12 cellular contexts compared by ENCODE assay signal in the genomic region with DNA sequence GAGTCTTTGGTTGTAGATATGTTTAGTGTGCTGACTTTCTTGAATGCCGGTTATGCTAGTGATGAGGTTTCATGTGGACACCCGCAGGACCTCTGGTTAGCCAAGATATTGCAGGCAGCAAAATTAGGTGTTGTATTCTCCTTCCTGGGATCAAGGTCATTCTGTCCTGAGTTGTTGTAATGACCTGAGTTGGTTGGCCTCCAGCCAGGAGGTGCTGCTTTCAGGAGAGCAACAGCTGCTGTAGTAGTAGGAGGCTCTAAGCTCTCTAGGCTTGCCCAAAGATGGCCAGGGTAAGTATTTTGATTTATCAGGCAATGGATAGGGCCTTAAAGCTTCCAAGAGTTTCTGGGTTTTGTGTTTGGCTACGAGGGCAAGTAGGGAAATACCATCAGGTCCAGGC. TPM values are rescaled to one million over a fixed set of nuclear protein-coding genes. Genes with fewer than 3 reads are reported as not detected.
"Had no signal": no experiment of that assay in that cellular context is flagged by ENCODE, and none has a peak within 500 bp of the region (broad histone marks: within the 10 kb centered on the region; RNA-seq: fewer than 3 reads in every experiment).

No MANE protein-coding gene starts in this region.

- H3K9me3 Mint-ChIP-seq: dendritic cell treated with granulocyte-macrophage colony-stimulating factor and Interleukin-4, amounts not matched to agents 40 ng/mL and 50 ng/mL, for 4 days; immature natural killer cell; natural killer cell had no signal

- DNase-seq: effector memory CD8-positive, alpha-beta T cell; foreskin keratinocyte; immature natural killer cell; left lung; natural killer cell; ovary; right cardiac atrium; stimulated activated CD4-positive, alpha-beta T cell treated with anti-CD3 and anti-CD28 coated beads, Interleukin-2, amount 100 ng/mL, for 48 hours; stimulated activated naive CD8-positive, alpha-beta T cell treated with anti-CD3 and anti-CD28 coated beads, Interleukin-15, Interleukin-2, amounts not matched to agents 100 U/mL and 50 U/mL, for 24 hours had no signal

- H3K4me3 Mint-ChIP-seq: dendritic cell treated with granulocyte-macrophage colony-stimulating factor and Interleukin-4, amounts not matched to agents 40 ng/mL and 50 ng/mL, for 4 days; effector memory CD8-positive, alpha-beta T cell; immature natural killer cell; mesothelial cell of epicardium; natural killer cell; neural crest cell had no signal

- H3K36me3 Mint-ChIP-seq: immature natural killer cell, natural killer cell had no signal

- ATAC-seq: effector memory CD8-positive, alpha-beta T cell; foreskin keratinocyte; left lung; natural killer cell; right cardiac atrium; stimulated activated naive CD8-positive, alpha-beta T cell treated with anti-CD3 and anti-CD28 coated beads, Interleukin-15, Interleukin-2, amounts not matched to agents 100 U/mL and 50 U/mL, for 24 hours had no signal

- H3K27ac Mint-ChIP-seq: dendritic cell treated with granulocyte-macrophage colony-stimulating factor and Interleukin-4, amounts not matched to agents 40 ng/mL and 50 ng/mL, for 4 days; effector memory CD8-positive, alpha-beta T cell; immature natural killer cell; mesothelial cell of epicardium; natural killer cell had no signal

- H3K4me1 Mint-ChIP-seq: immature natural killer cell, natural killer cell, neural crest cell had no signal

RNA-seq across cellular contexts. Expression of a gene that starts 56.0 kb away (rescaled TPM):
- total RNA-seq: natural killer cell had no signal
